Comparison of ENCODE assay signal across 8 cellular contexts in genomic region chr1:160437432-160438319, GRCh38. TPM values are rescaled to one million over a fixed set of nuclear protein-coding genes. Genes with fewer than 3 reads are reported as not detected.
A peak's percentile ranks its signal among the peaks of the same experiment; 100 is the strongest.
DNase-seq lines count a peak whose midpoint lies in the region; ATAC-seq and TF ChIP-seq lines count a peak whose summit lies in the region.

No MANE protein-coding gene starts in this region.

- peak overlapping the region; percentile 67 for H3K4me3 Mint-ChIP-seq in activated CD4-positive, alpha-beta T cell treated with anti-CD3 and anti-CD28 coated beads, Interleukin-2, amount 10 ng/mL, durations not matched to agents 7 days and 5 days
- H3K4me3 Mint-ChIP-seq in T-helper 2 cell treated with Interferon-gamma antibody and Interleukin-4, amounts not matched to agents 5 μg/mL and 100 μg/mL, for 36 hours = peak overlapping the region; percentile 79
- peak overlapping the region; percentile 54 for H3K4me3 Mint-ChIP-seq in stimulated activated memory B cell treated with anti-CD40 and anti-IgM and Interleukin-4, amounts not matched to agents 10 μg/mL and 1 μg/mL and 100 μg/mL, for 72 hours

- CTCF ChIA-PET in activated CD4-positive, alpha-beta T cell treated with anti-CD3 and anti-CD28 coated beads, Interleukin-2, amount 10 ng/mL, durations not matched to agents 7 days and 5 days (lab: Charles Lee) = no interaction called here

- peaks cover 20% of the 10 kb centered on the region for H3K9me3 Mint-ChIP-seq in activated CD4-positive, alpha-beta T cell treated with anti-CD3 and anti-CD28 coated beads, Interleukin-2, amount 10 ng/mL, durations not matched to agents 7 days and 5 days
- H3K9me3 Mint-ChIP-seq in T-helper 2 cell treated with Interferon-gamma antibody and Interleukin-4, amounts not matched to agents 5 μg/mL and 100 μg/mL, for 36 hours = peaks cover 16% of the 10 kb centered on the region
- H3K9me3 Mint-ChIP-seq in stimulated activated memory B cell treated with anti-CD40 and anti-IgM and Interleukin-4, amounts not matched to agents 10 μg/mL and 1 μg/mL and 100 μg/mL, for 72 hours = peaks cover 10% of the 10 kb centered on the region

- H3K27me3 Mint-ChIP-seq in activated CD4-positive, alpha-beta T cell treated with anti-CD3 and anti-CD28 coated beads, Interleukin-2, amount 10 ng/mL, durations not matched to agents 7 days and 5 days = no peaks in the 10 kb centered on the region
- H3K27me3 Mint-ChIP-seq in T-helper 2 cell treated with Interferon-gamma antibody and Interleukin-4, amounts not matched to agents 5 μg/mL and 100 μg/mL, for 36 hours (ENCODE audit: low read depth) = no peaks in the 10 kb centered on the region
- no peaks in the 10 kb centered on the region for H3K27me3 Mint-ChIP-seq in stimulated activated memory B cell treated with anti-CD40 and anti-IgM and Interleukin-4, amounts not matched to agents 10 μg/mL and 1 μg/mL and 100 μg/mL, for 72 hours

- 62 to 71% (median 67%) methylated on average over 4 of the region's 4 CpGs for WGBS in ovary, 3 donors

- POLR2A ChIA-PET in activated CD4-positive, alpha-beta T cell treated with anti-CD3 and anti-CD28 coated beads, Interleukin-2, amount 10 ng/mL, durations not matched to agents 7 days and 5 days (lab: Charles Lee) = interaction anchor here (1.1 kb wide), 1 partner anchor 78 kb away, joined by 3 read pairs; no protein-coding TSS in a partner anchor

- H3K4me3 ChIP-seq in ovary = no peak overlapping the region

- TF ChIP-seq POLR2A in ovary (IDR thresholded peaks at IDR 0.05) = no peak

- H3K9me3 ChIP-seq in ovary = no peaks in the 10 kb centered on the region

- H3K36me3 Mint-ChIP-seq in activated CD4-positive, alpha-beta T cell treated with anti-CD3 and anti-CD28 coated beads, Interleukin-2, amount 10 ng/mL, durations not matched to agents 7 days and 5 days (ENCODE audit: low read depth) = peaks cover 21% of the 10 kb centered on the region
- peaks cover 6% of the 10 kb centered on the region for H3K36me3 Mint-ChIP-seq in T-helper 2 cell treated with Interferon-gamma antibody and Interleukin-4, amounts not matched to agents 5 μg/mL and 100 μg/mL, for 36 hours (ENCODE audit: low read depth)
- H3K36me3 Mint-ChIP-seq in stimulated activated memory B cell treated with anti-CD40 and anti-IgM and Interleukin-4, amounts not matched to agents 10 μg/mL and 1 μg/mL and 100 μg/mL, for 72 hours = peaks cover 12% of the 10 kb centered on the region

- no peak overlapping the region for H3K27ac ChIP-seq in ovary

- peaks cover 38% of the 10 kb centered on the region for H3K4me1 Mint-ChIP-seq in activated CD4-positive, alpha-beta T cell treated with anti-CD3 and anti-CD28 coated beads, Interleukin-2, amount 10 ng/mL, durations not matched to agents 7 days and 5 days
- peaks cover 38% of the 10 kb centered on the region for H3K4me1 Mint-ChIP-seq in T-helper 2 cell treated with Interferon-gamma antibody and Interleukin-4, amounts not matched to agents 5 μg/mL and 100 μg/mL, for 36 hours (ENCODE audit: low read depth)
- peaks cover 36% of the 10 kb centered on the region for H3K4me1 Mint-ChIP-seq in stimulated activated memory B cell treated with anti-CD40 and anti-IgM and Interleukin-4, amounts not matched to agents 10 μg/mL and 1 μg/mL and 100 μg/mL, for 72 hours

- peaks cover 1% of the 10 kb centered on the region for H3K4me1 ChIP-seq in ovary (ENCODE audit: insufficient read depth)

- TF ChIP-seq CTCF in ovary (IDR thresholded peaks at IDR 0.05) = no peak

- no peaks in the 10 kb centered on the region for H3K27me3 ChIP-seq in ovary

- peak; percentile 58 for ATAC-seq in HG02970 (IDR thresholded peaks at IDR 0.05; ENCODE audit: low FRiP score, unreplicated experiment)
- peak; percentile 84 for ATAC-seq in stimulated activated memory B cell treated with anti-CD40 and anti-IgM and Interleukin-4, amounts not matched to agents 10 μg/mL and 1 μg/mL and 100 μg/mL, for 72 hours

- no peak for TF ChIP-seq EP300 in ovary (IDR thresholded peaks at IDR 0.05)

- H3K36me3 ChIP-seq in ovary = no peaks in the 10 kb centered on the region

- H3K27ac Mint-ChIP-seq in activated CD4-positive, alpha-beta T cell treated with anti-CD3 and anti-CD28 coated beads, Interleukin-2, amount 10 ng/mL, durations not matched to agents 7 days and 5 days = peak overlapping the region; percentile 94
- peak overlapping the region; percentile 93 for H3K27ac Mint-ChIP-seq in T-helper 2 cell treated with Interferon-gamma antibody and Interleukin-4, amounts not matched to agents 5 μg/mL and 100 μg/mL, for 36 hours
- peak overlapping the region; percentile 92 for H3K27ac Mint-ChIP-seq in stimulated activated memory B cell treated with anti-CD40 and anti-IgM and Interleukin-4, amounts not matched to agents 10 μg/mL and 1 μg/mL and 100 μg/mL, for 72 hours

- intact Hi-C loops in ovary (cut with DNase I) = no loop called here

- peak; percentile 56 for DNase-seq in activated CD4-positive, alpha-beta T cell treated with anti-CD3 and anti-CD28 coated beads, Interleukin-2, amount 10 ng/mL, durations not matched to agents 7 days and 5 days
- no peak for DNase-seq in activated CD4-positive, alpha-beta T cell treated with anti-CD3 and anti-CD28 coated beads, Interleukin-2, amount 50 U/mL, for 1 hour
- peak; percentile 37 for DNase-seq in T-helper 2 cell treated with Interferon-gamma antibody and Interleukin-4, amounts not matched to agents 5 μg/mL and 100 μg/mL, for 36 hours (ENCODE audit: low spot score)
- DNase-seq in ovary = no peak
- DNase-seq in islet precursor cell = no peak
- no peak for DNase-seq in activated effector memory CD4-positive, alpha-beta T cell treated with Interleukin-2 at 50 U/mL for 16 hours

RNA-seq across cellular contexts. Expression of gene VANGL2, which starts 37.3 kb away (rescaled TPM):
- total RNA-seq in activated CD4-positive, alpha-beta T cell treated with anti-CD3 and anti-CD28 coated beads, Interleukin-2, amount 10 ng/mL, durations not matched to agents 7 days and 5 days = under 1 TPM in 1 of 2 experiments, not detected in 1; 0.04 TPM
- 10 to 100 TPM in 3 of 7 donors, 1 to 10 TPM in 4; 5.6 to 18.4 (median 10.0) TPM for total RNA-seq in ovary
- 1 to 10 TPM; 7.1 to 8.1 TPM for polyA plus RNA-seq in ovary

Comparison
In these comparisons a context has a peak if more than half of its experiments do, and no peak if none do; other contexts are left out.
1. DNase-seq: peak in activated CD4-positive, alpha-beta T cell treated with anti-CD3 and anti-CD28 coated beads, Interleukin-2, amount 10 ng/mL, durations not matched to agents 7 days and 5 days (single experiment) and T-helper 2 cell treated with Interferon-gamma antibody and Interleukin-4, amounts not matched to agents 5 μg/mL and 100 μg/mL, for 36 hours (single experiment); none in activated CD4-positive, alpha-beta T cell treated with anti-CD3 and anti-CD28 coated beads, Interleukin-2, amount 50 U/mL, for 1 hour (single experiment), ovary (0 of 5), islet precursor cell (single experiment) and activated effector memory CD4-positive, alpha-beta T cell treated with Interleukin-2 at 50 U/mL for 16 hours (single experiment).
2. RNA of gene VANGL2, which starts 37.3 kb away (total RNA-seq): 5.6 to 18.4 TPM in ovary; 0.04 TPM in activated CD4-positive, alpha-beta T cell treated with anti-CD3 and anti-CD28 coated beads, Interleukin-2, amount 10 ng/mL, durations not matched to agents 7 days and 5 days; every median in the first group is over 4 times any median in the second.
3. Peak in every context shown above with its lines, with median percentiles within 50 percentile points of each other: H3K27ac Mint-ChIP-seq and H3K4me3 Mint-ChIP-seq.